8 cellular contexts compared by ENCODE assay signal in genomic region chr14:60248697-60249314, GRCh38. TPM values are rescaled to one million over a fixed set of nuclear protein-coding genes. Genes with fewer than 3 reads are reported as not detected.
DNase-seq lines count a peak whose midpoint lies in the region; ATAC-seq, FAIRE-seq and TF ChIP-seq lines count a peak whose summit lies in the region.

Gene PPM1A (plus strand): TSS chr14:60249221. CDS start chr14:60282704, 33,483 bp downstream.

- peaks cover 33 to 56% of the 10 kb centered on the region in 2 donors for H3K4me1 Mint-ChIP-seq in natural killer cell treated with Interleukin-12 subunit alpha and Interleukin-12 subunit beta and Interleukin-15 and Interleukin-18, amount 100 ng/mL, for 72 hours (ENCODE audit: low read depth in 2 of 2)

- peak; percentile 89 to 92 for ATAC-seq in natural killer cell treated with Interleukin-12 subunit alpha and Interleukin-12 subunit beta and Interleukin-15 and Interleukin-18, amount 100 ng/mL, for 72 hours

- H3K4me3 ChIP-seq in fibroblast of pulmonary artery (replicated peaks; ENCODE audit: low read depth, low read length): peak within 1 kb of the TSS; percentile 77

- H3K36me3 Mint-ChIP-seq in natural killer cell treated with Interleukin-12 subunit alpha and Interleukin-12 subunit beta and Interleukin-15 and Interleukin-18, amount 100 ng/mL, for 72 hours: no peaks in the 10 kb centered on the region

- peak; percentile 49 for TF ChIP-seq POLR2A in H54 (IDR thresholded peaks at IDR 0.05; ENCODE audit: low read depth, low read length)
- peak; percentile 85 for TF ChIP-seq POLR2A in Raji (IDR thresholded peaks at IDR 0.05; ENCODE audit: insufficient read depth, low read depth, low read length)

- DNase-seq in EL (peak; percentile 95), H54 (ENCODE audit: insufficient read length, low spot score) (peak; percentile 78), LoVo (ENCODE audit: low spot score) (peak; percentile 96), fibroblast of pulmonary artery (ENCODE audit: low read depth) (peak; percentile 97)
- peak; percentile 92 for DNase-seq in activated T-helper 9 cell treated with anti-CD3 and anti-CD28 coated beads, Interleukin-2, amount 50 U/mL, for 16 hours (ENCODE audit: low read depth)
- DNase-seq in natural killer cell treated with Interleukin-12 subunit alpha and Interleukin-12 subunit beta and Interleukin-15 and Interleukin-18, amount 100 ng/mL, for 72 hours (ENCODE audit: low spot score): peak; percentile 96
- DNase-seq in stimulated activated naive CD4-positive, alpha-beta T cell treated with Interleukin-2 at 50 U/mL for 16 hours (lab: John Stamatoyannopoulos, UW): peak; percentile 93

- no peak for FAIRE-seq in H54 (lab: Jason Lieb, UNC)

- peak within 1 kb of the TSS; percentile 99 for H3K27ac Mint-ChIP-seq in natural killer cell treated with Interleukin-12 subunit alpha and Interleukin-12 subunit beta and Interleukin-15 and Interleukin-18, amount 100 ng/mL, for 72 hours

- TF ChIP-seq CTCF in fibroblast of pulmonary artery (IDR thresholded peaks at IDR 0.05; ENCODE audit: low read length, missing control alignments): no peak

- H3K4me3 Mint-ChIP-seq in natural killer cell treated with Interleukin-12 subunit alpha and Interleukin-12 subunit beta and Interleukin-15 and Interleukin-18, amount 100 ng/mL, for 72 hours: peak within 1 kb of the TSS; percentile 98

- H3K9me3 Mint-ChIP-seq in natural killer cell treated with Interleukin-12 subunit alpha and Interleukin-12 subunit beta and Interleukin-15 and Interleukin-18, amount 100 ng/mL, for 72 hours: no peaks in the 10 kb centered on the region

- peaks cover 0 to 3% of the 10 kb centered on the region in 2 donors for H3K27me3 Mint-ChIP-seq in natural killer cell treated with Interleukin-12 subunit alpha and Interleukin-12 subunit beta and Interleukin-15 and Interleukin-18, amount 100 ng/mL, for 72 hours

RNA-seq across cellular contexts. Expression of gene PPM1A, which starts in this region (rescaled TPM):
- total RNA-seq in natural killer cell treated with Interleukin-12 subunit alpha and Interleukin-12 subunit beta and Interleukin-15 and Interleukin-18, amount 100 ng/mL, for 72 hours: 10 to 100 TPM; 42.6 to 72.3 TPM

Comparison
In these comparisons a context has a peak if more than half of its experiments do, and no peak if none do; other contexts are left out.
1. Peak in every context shown above with its lines: DNase-seq, ATAC-seq and H3K4me3 ChIP-seq.